In genomic region chr14:105660816-105661531, GRCh38 we compare ENCODE assay signal across 19 cellular contexts.
"Had no signal": no experiment of that assay in that cellular context is flagged by ENCODE, and none has a peak within 500 bp of the region (broad histone marks: within the 10 kb centered on the region; RNA-seq: fewer than 3 reads in every experiment).

No MANE protein-coding gene starts in this region.

- H3K4me3 ChIP-seq: ascending aorta, breast epithelium, gastroesophageal sphincter, heart right ventricle, mucosa of descending colon, tibial nerve had no signal

- H3K27ac ChIP-seq: ascending aorta, breast epithelium, gastroesophageal sphincter, heart right ventricle, tibial nerve had no signal

- DNase-seq: activated CD4-positive, alpha-beta T cell treated with anti-CD3 and anti-CD28 coated beads, Interleukin-2, amount 50 U/mL, for 1 hour; activated CD4-positive, CD25-positive, alpha-beta regulatory T cell; activated naive CD4-positive, alpha-beta T cell treated with anti-CD3 and anti-CD28 coated beads for 36 hours; dermis blood vessel endothelial cell; erythroblast; heart right ventricle; left colon; mucosa of descending colon; retina; stimulated activated CD4-positive, alpha-beta T cell treated with anti-CD3 and anti-CD28 coated beads, Interleukin-4, amount 100 ng/mL, for 4 hours; stimulated activated CD8-positive, alpha-beta memory T cell treated with anti-CD3 and anti-CD28 coated beads, Interleukin-4, amount 100 ng/mL, for 48 hours; stimulated activated naive CD4-positive, alpha-beta T cell treated with Interleukin-2 at 50 U/mL for 16 hours; substantia nigra; SW 1271 had no signal

- H3K27me3 ChIP-seq: ascending aorta, breast epithelium, gastroesophageal sphincter, tibial nerve had no signal

- ATAC-seq: gastroesophageal sphincter; heart right ventricle; left colon; mucosa of descending colon; naive thymus-derived CD8-positive, alpha-beta T cell had no signal

- H3K36me3 ChIP-seq: ascending aorta, breast epithelium, gastroesophageal sphincter, heart right ventricle, tibial nerve had no signal

- H3K27ac Mint-ChIP-seq: activated naive CD4-positive, alpha-beta T cell treated with anti-CD3 and anti-CD28 coated beads for 36 hours had no signal

- H3K4me1 ChIP-seq: ascending aorta, breast epithelium had no signal

- H3K4me3 Mint-ChIP-seq: activated naive CD4-positive, alpha-beta T cell treated with anti-CD3 and anti-CD28 coated beads for 36 hours; naive thymus-derived CD8-positive, alpha-beta T cell had no signal
